ENCODE assay signal across 1 cellular context in genomic region chr1:9685833-9686232, GRCh38.
TF ChIP-seq lines count a peak whose summit lies in the region.

No MANE protein-coding gene starts in this region.

TF ChIP-seq in HepG2, 621 proteins besides CTCF, POLR2A, EP300 and RAD21:
- TF ChIP-seq, protein P1, sequence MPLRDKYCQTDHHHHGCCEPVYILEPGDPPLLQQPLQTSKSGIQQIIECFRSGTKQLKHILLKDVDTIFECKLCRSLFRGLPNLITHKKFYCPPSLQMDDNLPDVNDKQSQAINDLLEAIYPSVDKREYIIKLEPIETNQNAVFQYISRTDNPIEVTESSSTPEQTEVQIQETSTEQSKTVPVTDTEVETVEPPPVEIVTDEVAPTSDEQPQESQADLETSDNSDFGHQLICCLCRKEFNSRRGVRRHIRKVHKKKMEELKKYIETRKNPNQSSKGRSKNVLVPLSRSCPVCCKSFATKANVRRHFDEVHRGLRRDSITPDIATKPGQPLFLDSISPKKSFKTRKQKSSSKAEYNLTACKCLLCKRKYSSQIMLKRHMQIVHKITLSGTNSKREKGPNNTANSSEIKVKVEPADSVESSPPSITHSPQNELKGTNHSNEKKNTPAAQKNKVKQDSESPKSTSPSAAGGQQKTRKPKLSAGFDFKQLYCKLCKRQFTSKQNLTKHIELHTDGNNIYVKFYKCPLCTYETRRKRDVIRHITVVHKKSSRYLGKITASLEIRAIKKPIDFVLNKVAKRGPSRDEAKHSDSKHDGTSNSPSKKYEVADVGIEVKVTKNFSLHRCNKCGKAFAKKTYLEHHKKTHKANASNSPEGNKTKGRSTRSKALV (CRISPR knock-in tag; IDR thresholded peaks at IDR 0.05): no peak
- TF ChIP-seq HCFC1 (IDR thresholded peaks at IDR 0.05; ENCODE audit: low read depth, low read length) (no peak), ZBTB37 (CRISPR knock-in tag; IDR thresholded peaks at IDR 0.05) (no peak), DPF2 (CRISPR knock-in tag; IDR thresholded peaks at IDR 0.05; ENCODE audit: borderline replicate concordance, low read depth) (no peak), CEBPB (IDR thresholded peaks at IDR 0.05; ENCODE audit: borderline replicate concordance, low read depth, low read length) (peak; percentile 85), PLRG1 (conservative IDR thresholded peaks at IDR 0.05) (no peak)
- TF ChIP-seq, protein P2, sequence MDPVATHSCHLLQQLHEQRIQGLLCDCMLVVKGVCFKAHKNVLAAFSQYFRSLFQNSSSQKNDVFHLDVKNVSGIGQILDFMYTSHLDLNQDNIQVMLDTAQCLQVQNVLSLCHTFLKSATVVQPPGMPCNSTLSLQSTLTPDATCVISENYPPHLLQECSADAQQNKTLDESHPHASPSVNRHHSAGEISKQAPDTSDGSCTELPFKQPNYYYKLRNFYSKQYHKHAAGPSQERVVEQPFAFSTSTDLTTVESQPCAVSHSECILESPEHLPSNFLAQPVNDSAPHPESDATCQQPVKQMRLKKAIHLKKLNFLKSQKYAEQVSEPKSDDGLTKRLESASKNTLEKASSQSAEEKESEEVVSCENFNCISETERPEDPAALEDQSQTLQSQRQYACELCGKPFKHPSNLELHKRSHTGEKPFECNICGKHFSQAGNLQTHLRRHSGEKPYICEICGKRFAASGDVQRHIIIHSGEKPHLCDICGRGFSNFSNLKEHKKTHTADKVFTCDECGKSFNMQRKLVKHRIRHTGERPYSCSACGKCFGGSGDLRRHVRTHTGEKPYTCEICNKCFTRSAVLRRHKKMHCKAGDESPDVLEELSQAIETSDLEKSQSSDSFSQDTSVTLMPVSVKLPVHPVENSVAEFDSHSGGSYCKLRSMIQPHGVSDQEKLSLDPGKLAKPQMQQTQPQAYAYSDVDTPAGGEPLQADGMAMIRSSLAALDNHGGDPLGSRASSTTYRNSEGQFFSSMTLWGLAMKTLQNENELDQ (CRISPR knock-in tag; IDR thresholded peaks at IDR 0.05; ENCODE audit: borderline replicate concordance): no peak
